In the genomic region with DNA sequence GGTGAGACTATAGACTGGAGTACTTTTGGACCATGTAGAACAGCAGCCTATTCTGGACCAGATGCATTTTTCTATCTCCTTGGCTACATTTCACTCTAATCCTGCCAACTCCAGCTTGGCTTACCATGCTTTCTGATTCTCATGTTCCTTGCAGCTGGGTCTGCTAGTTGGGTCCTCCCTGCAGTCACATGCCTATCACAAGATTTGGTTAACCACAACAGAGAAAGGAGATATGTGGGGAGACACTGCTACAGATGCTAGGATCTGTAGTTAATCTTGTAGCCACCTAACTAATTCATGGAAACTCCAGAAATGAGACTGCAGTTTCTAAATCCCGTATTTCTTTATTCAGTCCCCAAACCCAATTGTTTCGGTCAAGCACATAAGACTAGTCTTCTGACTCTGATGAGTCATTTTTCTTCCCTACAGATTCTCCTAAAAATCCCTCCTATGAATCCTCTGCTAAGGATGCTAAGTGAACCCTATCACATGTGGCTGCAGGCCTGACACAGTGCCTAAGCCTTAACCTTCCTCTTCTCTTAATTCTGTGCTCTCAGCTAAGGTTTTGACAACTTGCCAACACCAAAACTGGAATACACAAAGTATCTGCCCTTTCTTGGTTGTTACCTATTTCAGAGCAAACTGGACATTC, we compare ENCODE assay signal across 13 cellular contexts.
DNase-seq lines count a peak whose midpoint lies in the region; ATAC-seq and TF ChIP-seq lines count a peak whose summit lies in the region.
"Had no signal": no experiment of that assay in that cellular context is flagged by ENCODE, and none has a peak within 500 bp of the region (broad histone marks: within the 10 kb centered on the region; RNA-seq: fewer than 3 reads in every experiment).

No MANE protein-coding gene starts in this region.

- intact Hi-C loops in right cardiac atrium (cut with DNase I): no loop called here
- intact Hi-C loops in stomach (cut with DNase I; ENCODE audit: low total_unique reads): no loop called here

- no peak overlapping the region for H3K27ac ChIP-seq in BLaER1
- H3K27ac ChIP-seq in right cardiac atrium (ENCODE audit: low read length): no peak overlapping the region
- no peak overlapping the region for H3K27ac ChIP-seq in CD8-positive, alpha-beta memory T cell (ENCODE audit: low read depth, low read length)
- no peak overlapping the region for H3K27ac ChIP-seq in stomach
- H3K27ac ChIP-seq: transverse colon had no signal

- POLR2A ChIA-PET in CD8-positive, alpha-beta memory T cell (lab: Charles Lee): interaction anchor here (0.6 kb wide), 1 partner anchor 393 kb away, joined by 4 read pairs; no protein-coding TSS in a partner anchor

- H3K27me3 Mint-ChIP-seq in T-helper 17 cell: no peaks in the 10 kb centered on the region
- H3K27me3 Mint-ChIP-seq in CD8-positive, alpha-beta memory T cell: no peaks in the 10 kb centered on the region

- TF ChIP-seq CTCF in stomach (IDR thresholded peaks at IDR 0.05): no peak

- H3K27ac Mint-ChIP-seq in T-helper 17 cell: no peak overlapping the region
- peak overlapping the region in 1 of 8 donors; percentile 33 for H3K27ac Mint-ChIP-seq in CD8-positive, alpha-beta memory T cell
- H3K27ac Mint-ChIP-seq: IgD-negative memory B cell had no signal

- WGBS in right cardiac atrium: 59% methylated on average over 2 of the region's 2 CpGs
- 63 to 81% (median 72%) methylated on average over 2 of the region's 2 CpGs for WGBS in stomach, 5 donors

- H3K36me3 Mint-ChIP-seq in T-helper 17 cell (ENCODE audit: low read depth): no peaks in the 10 kb centered on the region
- H3K36me3 Mint-ChIP-seq in CD8-positive, alpha-beta memory T cell: no peaks in the 10 kb centered on the region
- H3K36me3 Mint-ChIP-seq: IgD-negative memory B cell had no signal

- H3K36me3 ChIP-seq in BLaER1 (no peaks in the 10 kb centered on the region), stomach (no peaks in the 10 kb centered on the region)
- H3K36me3 ChIP-seq in CD8-positive, alpha-beta memory T cell (ENCODE audit: insufficient read depth, low read length): no peaks in the 10 kb centered on the region
- H3K36me3 ChIP-seq: transverse colon had no signal

- ATAC-seq in GM18909 (IDR thresholded peaks at IDR 0.05; ENCODE audit: poor library complexity, unreplicated experiment): peak; percentile 40
- ATAC-seq in T-helper 17 cell: peak; percentile 65
- peak; percentile 59 to 92 for ATAC-seq in right cardiac atrium

- H3K4me3 Mint-ChIP-seq in T-helper 17 cell: no peak overlapping the region
- H3K4me3 Mint-ChIP-seq in CD8-positive, alpha-beta memory T cell: no peak overlapping the region
- H3K4me3 Mint-ChIP-seq: IgD-negative memory B cell had no signal

- H3K4me1 ChIP-seq in BLaER1 (peaks cover 18% of the 10 kb centered on the region), right cardiac atrium (ENCODE audit: control insufficient read depth, insufficient read depth, low read length) (peaks cover 4% of the 10 kb centered on the region), stomach (no peaks in the 10 kb centered on the region)
- H3K4me1 ChIP-seq in CD8-positive, alpha-beta memory T cell (ENCODE audit: insufficient read depth, low read length): no peaks in the 10 kb centered on the region

- CTCF ChIA-PET in CD8-positive, alpha-beta memory T cell (lab: Charles Lee): no interaction called here

- no peak overlapping the region for H3K9ac ChIP-seq in BLaER1

- no peaks in the 10 kb centered on the region for H4K20me1 ChIP-seq in BLaER1

- no peaks in the 10 kb centered on the region for H3K27me3 ChIP-seq in BLaER1
- H3K27me3 ChIP-seq in right cardiac atrium (ENCODE audit: control insufficient read depth, insufficient read depth): no peaks in the 10 kb centered on the region
- no peaks in the 10 kb centered on the region for H3K27me3 ChIP-seq in CD8-positive, alpha-beta memory T cell (ENCODE audit: insufficient read depth, low read length, poor library complexity, severe bottlenecking)
- H3K27me3 ChIP-seq in stomach: no peaks in the 10 kb centered on the region
- H3K27me3 ChIP-seq: transverse colon had no signal

- TF ChIP-seq POLR2A in stomach (IDR thresholded peaks at IDR 0.05): no peak

- H3K4me2 ChIP-seq in BLaER1: peak overlapping the region; percentile 45

- H3K9me3 Mint-ChIP-seq in CD8-positive, alpha-beta memory T cell: no peaks in the 10 kb centered on the region
- H3K9me3 Mint-ChIP-seq: IgD-negative memory B cell had no signal

- no peaks in the 10 kb centered on the region for H3K9me3 ChIP-seq in BLaER1
- no peaks in the 10 kb centered on the region for H3K9me3 ChIP-seq in T-helper 17 cell (ENCODE audit: control insufficient read depth, low read length, poor library complexity, severe bottlenecking)
- H3K9me3 ChIP-seq in right cardiac atrium (ENCODE audit: control insufficient read depth, low read length): no peaks in the 10 kb centered on the region
- H3K9me3 ChIP-seq in CD8-positive, alpha-beta memory T cell (ENCODE audit: low read length): no peaks in the 10 kb centered on the region
- no peaks in the 10 kb centered on the region for H3K9me3 ChIP-seq in stomach
- H3K9me3 ChIP-seq: mucosa of descending colon, transverse colon had no signal

- peaks cover 4% of the 10 kb centered on the region for H3K4me1 Mint-ChIP-seq in T-helper 17 cell
- peaks cover 5 to 10% (median 9%) of the 10 kb centered on the region in 3 donors for H3K4me1 Mint-ChIP-seq in CD8-positive, alpha-beta memory T cell

- DNase-seq in T-helper 17 cell: no peak
- peak in 1 of 3 donors; percentile 49 for DNase-seq in right cardiac atrium
- no peak for DNase-seq in CD8-positive, alpha-beta memory T cell
- no peak for DNase-seq in NCI-H1092 (lab: John Stamatoyannopoulos, UW)
- no peak for DNase-seq in NOMO-1 treated with dmso at 0.1 percent for 144 hours (lab: John Stamatoyannopoulos, UW; ENCODE audit: unreplicated experiment)
- no peak for DNase-seq in stomach
- DNase-seq: islet precursor cell, mucosa of descending colon, NCI-H1436 treated with DMSO at 0.1 percent for 48 hours, transverse colon had no signal

- no peak for TF ChIP-seq EP300 in stomach (IDR thresholded peaks at IDR 0.05)

- H3K4me3 ChIP-seq in BLaER1: no peak overlapping the region
- no peak overlapping the region for H3K4me3 ChIP-seq in right cardiac atrium (ENCODE audit: low read length)
- H3K4me3 ChIP-seq in CD8-positive, alpha-beta memory T cell (ENCODE audit: low read length): no peak overlapping the region
- H3K4me3 ChIP-seq in stomach: no peak overlapping the region
- H3K4me3 ChIP-seq: mucosa of descending colon, transverse colon had no signal
